In the genomic region with DNA sequence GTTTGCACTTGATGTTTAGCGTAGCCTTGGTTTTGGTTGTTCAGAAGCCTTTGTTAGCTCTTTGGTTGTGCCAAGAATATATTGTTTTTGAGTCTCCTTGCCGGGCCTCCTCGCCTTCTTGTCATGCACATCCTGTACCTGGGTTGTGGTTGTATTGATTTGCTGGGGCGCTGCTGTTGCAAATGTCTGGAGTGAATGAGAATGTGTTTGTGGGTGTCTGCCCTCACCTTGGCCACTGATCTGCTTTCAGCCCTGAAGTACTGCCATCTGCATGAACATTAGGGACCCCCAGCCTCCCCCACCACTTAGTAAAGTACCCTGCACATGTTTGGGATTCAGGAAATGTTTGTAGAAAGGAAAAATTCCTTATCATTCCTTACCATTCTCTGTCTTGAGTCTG, we compare ENCODE assay signal across 13 cellular contexts. TPM values are rescaled to one million over a fixed set of nuclear protein-coding genes. Genes with fewer than 3 reads are reported as not detected.
A peak's percentile ranks its signal among the peaks of the same experiment; 100 is the strongest.
DNase-seq lines count a peak whose midpoint lies in the region; ATAC-seq and TF ChIP-seq lines count a peak whose summit lies in the region.
"Had no signal": no experiment of that assay in that cellular context is flagged by ENCODE, and none has a peak within 500 bp of the region (broad histone marks: within the 10 kb centered on the region; RNA-seq: fewer than 3 reads in every experiment).

No MANE protein-coding gene starts in this region.

- no peak overlapping the region for H3K4me3 ChIP-seq in H7 (ENCODE audit: insufficient read depth, low read depth, low read length)
- H3K4me3 ChIP-seq: SJSA1 had no signal

- H3K9me3 Mint-ChIP-seq in CD4-positive, alpha-beta T cell: no peaks in the 10 kb centered on the region
- H3K9me3 Mint-ChIP-seq in naive thymus-derived CD8-positive, alpha-beta T cell: no peaks in the 10 kb centered on the region
- H3K9me3 Mint-ChIP-seq: naive B cell had no signal

- H3K36me3 Mint-ChIP-seq in CD4-positive, alpha-beta T cell (ENCODE audit: low read depth): peaks cover 48% of the 10 kb centered on the region
- peaks cover 0 to 21% (median 14%) of the 10 kb centered on the region in 3 donors for H3K36me3 Mint-ChIP-seq in naive thymus-derived CD8-positive, alpha-beta T cell
- H3K36me3 Mint-ChIP-seq: naive B cell had no signal

- H3K27me3 ChIP-seq in CD4-positive, alpha-beta T cell (ENCODE audit: control insufficient read depth, insufficient read depth, low read length): no peaks in the 10 kb centered on the region
- no peaks in the 10 kb centered on the region for H3K27me3 ChIP-seq in H7 (ENCODE audit: control insufficient read depth, insufficient read depth, low read length)
- H3K27me3 ChIP-seq: SJSA1 had no signal

- H3K27me3 Mint-ChIP-seq in CD4-positive, alpha-beta T cell: no peaks in the 10 kb centered on the region
- H3K27me3 Mint-ChIP-seq in naive thymus-derived CD8-positive, alpha-beta T cell: no peaks in the 10 kb centered on the region
- H3K27me3 Mint-ChIP-seq: naive B cell had no signal

- no peak for TF ChIP-seq CTCF in CD4-positive, alpha-beta T cell (IDR thresholded peaks at IDR 0.05)
- no peak for TF ChIP-seq CTCF in omental fat pad (IDR thresholded peaks at IDR 0.05)

- CTCF ChIA-PET in CD4-positive, alpha-beta T cell (lab: Charles Lee): interaction anchor here (0.6 to 3.4 kb wide), 5 partner anchors 10 to 51 kb away, joined by 3 to 23 read pairs (median 4); a partner anchor contains a TSS

- no peaks in the 10 kb centered on the region for H3K9me3 ChIP-seq in CD4-positive, alpha-beta T cell (ENCODE audit: control insufficient read depth, low read length)
- H3K9me3 ChIP-seq: SJSA1 had no signal

- DNase-seq in CD4-positive, alpha-beta T cell: peak; percentile 67 to 88 (median 72)
- DNase-seq in activated CD4-positive, CD25-positive, alpha-beta regulatory T cell treated with anti-CD3 and anti-CD28 coated beads, Interleukin-2, amount 50 U/mL, for 16 hours (ENCODE audit: low read depth, low spot score): peak; percentile 53
- DNase-seq in activated effector memory CD4-positive, alpha-beta T cell treated with anti-CD3 and anti-CD28 coated beads, Interleukin-2, amount 50 U/mL, for 16 hours: peak; percentile 86
- DNase-seq in naive thymus-derived CD8-positive, alpha-beta T cell: peak; percentile 38 to 95 (median 86)
- no peak for DNase-seq in omental fat pad (ENCODE audit: low spot score)
- no peak for DNase-seq in H7
- no peak for DNase-seq in cortex of kidney (lab: John Stamatoyannopoulos, UW)
- DNase-seq in inferior parietal cortex (ENCODE audit: extremely low spot score): no peak
- DNase-seq: naive B cell, NCI-H510A treated with DMSO at 0.1 percent for 48 hours, substantia nigra had no signal

- H3K4me3 Mint-ChIP-seq in CD4-positive, alpha-beta T cell: peak overlapping the region; percentile 68
- H3K4me3 Mint-ChIP-seq in naive thymus-derived CD8-positive, alpha-beta T cell: peak overlapping the region; percentile 61 to 90 (median 82)
- H3K4me3 Mint-ChIP-seq: naive B cell had no signal

- intact Hi-C loops in CD4-positive, alpha-beta T cell (cut with DNase I, micrococcal nuclease): loop anchor here (1.0 to 5.0 kb wide), 4 partner anchors 15 to 359 kb away; a partner anchor contains a TSS

- peak; percentile 56 for ATAC-seq in CD4-positive, alpha-beta T cell (ENCODE audit: poor library complexity)
- peak; percentile 60 to 67 for ATAC-seq in naive thymus-derived CD8-positive, alpha-beta T cell
- ATAC-seq in omental fat pad (ENCODE audit: low FRiP score): no peak

- peak overlapping the region; percentile 98 for H3K27ac ChIP-seq in CD4-positive, alpha-beta T cell (ENCODE audit: low read depth, low read length)
- H3K27ac ChIP-seq: SJSA1 had no signal

- H3K4me1 Mint-ChIP-seq in CD4-positive, alpha-beta T cell (ENCODE audit: low read depth): peaks cover 86% of the 10 kb centered on the region
- H3K4me1 Mint-ChIP-seq in naive thymus-derived CD8-positive, alpha-beta T cell: peaks cover 52 to 94% (median 90%) of the 10 kb centered on the region in 4 donors
- H3K4me1 Mint-ChIP-seq: naive B cell had no signal

- POLR2A ChIA-PET in CD4-positive, alpha-beta T cell (lab: Charles Lee): interaction anchor here (0.5 to 10.4 kb wide), 31 partner anchors 9 to 424 kb away, joined by 3 to 185 read pairs (median 4); a partner anchor contains a TSS
- POLR2A ChIA-PET in naive thymus-derived CD8-positive, alpha-beta T cell (lab: Charles Lee): interaction anchor here (0.6 to 14.5 kb wide), 20 partner anchors 8 to 499 kb away, joined by 3 to 259 read pairs (median 4); a partner anchor contains a TSS

- H3K27ac Mint-ChIP-seq in CD4-positive, alpha-beta T cell: peak overlapping the region; percentile 99
- H3K27ac Mint-ChIP-seq in naive thymus-derived CD8-positive, alpha-beta T cell: peak overlapping the region in 9 of 10 donors; percentile 96 to 100 (median 99)
- H3K27ac Mint-ChIP-seq: naive B cell had no signal

- no peaks in the 10 kb centered on the region for H3K36me3 ChIP-seq in H7 (replicated peaks; ENCODE audit: control insufficient read depth, insufficient read depth, low read length)
- H3K36me3 ChIP-seq: SJSA1 had no signal

RNA-seq across cellular contexts. Expression of a gene that starts 16.5 kb away (rescaled TPM):
- total RNA-seq in CD4-positive, alpha-beta T cell: 100 to 1,000 TPM; 378 to 385 TPM
- 100 to 1,000 TPM; 284 to 306 TPM for total RNA-seq in naive thymus-derived CD8-positive, alpha-beta T cell
- polyA plus RNA-seq in naive thymus-derived CD8-positive, alpha-beta T cell: 100 to 1,000 TPM; 184 to 264 (median 209) TPM
- total RNA-seq in omental fat pad: 10 to 100 TPM; 15.7 to 74.7 (median 38.4) TPM
- 6.3 and 14.9 TPM in 2 replicates for total RNA-seq in H7 (2014; rRNA removed; shearing (Covaris generic))

RNA-seq across cellular contexts. Expression of a gene that starts 56.8 kb away (rescaled TPM):
- total RNA-seq in CD4-positive, alpha-beta T cell: 1 to 10 TPM; 8.9 to 9.1 TPM
- 1 to 10 TPM; 3.5 to 4.1 TPM for total RNA-seq in naive thymus-derived CD8-positive, alpha-beta T cell
- 1 to 10 TPM; 4.2 to 7.8 (median 6.4) TPM for polyA plus RNA-seq in naive thymus-derived CD8-positive, alpha-beta T cell
- 1 to 10 TPM; 1.9 to 4.6 (median 2.5) TPM for total RNA-seq in omental fat pad
- 1.1 and 2.8 TPM in 2 replicates for total RNA-seq in H7 (2014; rRNA removed; shearing (Covaris generic))
- total RNA-seq: M059J, SJSA1 had no signal

Comparison
In these comparisons a context has a peak if more than half of its experiments do, and no peak if none do; other contexts are left out.
1. DNase-seq: peak in CD4-positive, alpha-beta T cell (10 of 10), activated CD4-positive, CD25-positive, alpha-beta regulatory T cell treated with anti-CD3 and anti-CD28 coated beads, Interleukin-2, amount 50 U/mL, for 16 hours (single experiment), activated effector memory CD4-positive, alpha-beta T cell treated with anti-CD3 and anti-CD28 coated beads, Interleukin-2, amount 50 U/mL, for 16 hours (single experiment) and naive thymus-derived CD8-positive, alpha-beta T cell (10 of 10); none in omental fat pad (single experiment), H7 (single experiment), cortex of kidney (single experiment) and inferior parietal cortex (single experiment).